25 cellular contexts compared by ENCODE assay signal in the genomic region with DNA sequence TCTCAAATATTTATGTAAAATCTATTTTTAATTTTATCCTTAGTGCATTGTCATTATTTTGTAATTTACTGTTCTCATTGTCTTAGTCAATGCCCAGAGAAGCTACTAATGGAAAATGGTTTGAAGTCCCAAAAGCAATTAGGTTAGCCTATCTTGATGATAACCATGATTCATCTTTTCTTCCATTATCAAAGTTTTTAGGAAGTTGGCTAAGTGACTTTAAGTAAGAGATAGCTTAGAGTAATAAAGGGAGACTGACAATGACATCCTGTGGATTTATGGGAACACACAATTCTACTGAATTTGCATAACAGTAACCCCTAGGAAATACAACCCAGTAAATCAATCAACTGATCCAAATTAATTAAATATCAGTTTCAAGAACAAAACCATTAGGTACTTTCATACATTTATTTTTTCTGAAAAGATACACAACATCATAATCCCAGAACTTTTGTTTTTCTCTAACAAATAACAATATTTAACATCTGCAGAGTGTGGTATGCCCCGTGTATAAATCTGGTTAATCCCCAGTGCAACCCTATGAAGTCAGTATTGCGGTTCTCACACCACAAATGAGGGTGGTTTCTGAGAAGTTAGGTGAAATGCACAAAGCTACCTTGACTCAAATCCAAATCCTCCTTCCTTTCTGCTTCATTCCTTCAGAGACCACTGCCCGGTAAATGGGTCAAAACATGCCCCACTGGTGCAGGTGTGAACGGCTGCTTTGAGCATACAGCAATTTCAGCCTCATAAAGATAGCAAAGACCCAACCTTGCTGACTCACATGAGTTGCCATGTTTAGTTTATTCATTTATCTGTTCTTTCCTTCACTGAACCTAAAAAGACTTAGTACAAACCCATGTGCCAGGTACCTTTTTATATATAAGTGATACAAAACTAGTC.
"Had no signal": no experiment of that assay in that cellular context is flagged by ENCODE, and none has a peak within 500 bp of the region (broad histone marks: within the 10 kb centered on the region; RNA-seq: fewer than 3 reads in every experiment).

No MANE protein-coding gene starts in this region.

- H3K4me3 ChIP-seq: body of pancreas, cardiac muscle cell, left ventricle myocardium inferior, sigmoid colon, thyroid gland, upper lobe of right lung had no signal

- ATAC-seq: body of pancreas, foreskin keratinocyte, upper lobe of right lung had no signal

- DNase-seq: activated CD4-positive, alpha-beta T cell treated with anti-CD3 and anti-CD28 coated beads, Interleukin-2, amount 10 ng/mL, durations not matched to agents 7 days and 5 days; activated gamma-delta T cell treated with Interleukin-2 at 50 U/mL for 16 hours; anterior cingulate cortex; body of pancreas; dermis blood vessel endothelial cell; effector CD8-positive, alpha-beta T cell; erythroblast; foreskin keratinocyte; immature natural killer cell; left ventricle myocardium inferior; midbrain; retina; sigmoid colon; stimulated activated CD4-positive, alpha-beta T cell treated with anti-CD3 and anti-CD28 coated beads, Interleukin-2, amount 100 ng/mL, for 48 hours; stimulated activated CD8-positive, alpha-beta memory T cell treated with anti-CD3 and anti-CD28 coated beads, Interleukin-4, amount 100 ng/mL, for 48 hours; stimulated activated naive CD4-positive, alpha-beta T cell; substantia nigra; T-helper 9 cell; thyroid gland; upper lobe of right lung had no signal

- H3K27ac ChIP-seq: body of pancreas, cardiac muscle cell, foreskin keratinocyte, left ventricle myocardium inferior, sigmoid colon, thyroid gland, upper lobe of right lung had no signal

- H3K27me3 Mint-ChIP-seq: activated CD4-positive, alpha-beta T cell treated with anti-CD3 and anti-CD28 coated beads, Interleukin-2, amount 10 ng/mL, durations not matched to agents 7 days and 5 days; activated naive CD4-positive, alpha-beta T cell treated with anti-CD3 and anti-CD28 coated beads, Interleukin-2, amount 50 U/mL, for 24 hours; progenitor cell of endocrine pancreas had no signal

- H3K27me3 ChIP-seq: body of pancreas, cardiac muscle cell, foreskin keratinocyte, sigmoid colon, thyroid gland, upper lobe of right lung had no signal

- H3K4me1 Mint-ChIP-seq: activated CD4-positive, alpha-beta T cell treated with anti-CD3 and anti-CD28 coated beads, Interleukin-2, amount 10 ng/mL, durations not matched to agents 7 days and 5 days; activated naive CD4-positive, alpha-beta T cell treated with anti-CD3 and anti-CD28 coated beads, Interleukin-2, amount 50 U/mL, for 24 hours; immature natural killer cell had no signal

- H3K27ac Mint-ChIP-seq: activated CD4-positive, alpha-beta T cell treated with anti-CD3 and anti-CD28 coated beads, Interleukin-2, amount 10 ng/mL, durations not matched to agents 7 days and 5 days; activated naive CD4-positive, alpha-beta T cell treated with anti-CD3 and anti-CD28 coated beads, Interleukin-2, amount 50 U/mL, for 24 hours; activated T-helper 1 cell treated with anti-CD3 and anti-CD28 coated beads, Interleukin-12 subunit alpha, Interleukin-12 subunit beta, Interleukin-2, Interleukin-4 antibody, amounts not matched to agents 30 ng/mL and 10 ng/mL and 1 ng/mL, durations not matched to agents 14 hours and 24 hours and 36 hours; immature natural killer cell; natural killer cell treated with Interleukin-12 subunit alpha and Interleukin-12 subunit beta and Interleukin-15 and Interleukin-18, amount 100 ng/mL, for 72 hours; progenitor cell of endocrine pancreas had no signal

- H3K36me3 ChIP-seq: cardiac muscle cell, left ventricle myocardium inferior, sigmoid colon, thyroid gland, upper lobe of right lung had no signal

- H3K4me1 ChIP-seq: body of pancreas, foreskin keratinocyte, left ventricle myocardium inferior, sigmoid colon, thyroid gland, upper lobe of right lung had no signal

- H3K36me3 Mint-ChIP-seq: natural killer cell treated with Interleukin-12 subunit alpha and Interleukin-12 subunit beta and Interleukin-15 and Interleukin-18, amount 100 ng/mL, for 72 hours had no signal

- H3K9me3 ChIP-seq: body of pancreas, thyroid gland, upper lobe of right lung had no signal

- H3K4me3 Mint-ChIP-seq: activated CD4-positive, alpha-beta T cell treated with anti-CD3 and anti-CD28 coated beads, Interleukin-2, amount 10 ng/mL, durations not matched to agents 7 days and 5 days; activated naive CD4-positive, alpha-beta T cell treated with anti-CD3 and anti-CD28 coated beads, Interleukin-2, amount 50 U/mL, for 24 hours; activated T-helper 1 cell treated with anti-CD3 and anti-CD28 coated beads, Interleukin-12 subunit alpha, Interleukin-12 subunit beta, Interleukin-2, Interleukin-4 antibody, amounts not matched to agents 30 ng/mL and 10 ng/mL and 1 ng/mL, durations not matched to agents 14 hours and 24 hours and 36 hours; immature natural killer cell; natural killer cell treated with Interleukin-12 subunit alpha and Interleukin-12 subunit beta and Interleukin-15 and Interleukin-18, amount 100 ng/mL, for 72 hours had no signal
